In the genomic region with DNA sequence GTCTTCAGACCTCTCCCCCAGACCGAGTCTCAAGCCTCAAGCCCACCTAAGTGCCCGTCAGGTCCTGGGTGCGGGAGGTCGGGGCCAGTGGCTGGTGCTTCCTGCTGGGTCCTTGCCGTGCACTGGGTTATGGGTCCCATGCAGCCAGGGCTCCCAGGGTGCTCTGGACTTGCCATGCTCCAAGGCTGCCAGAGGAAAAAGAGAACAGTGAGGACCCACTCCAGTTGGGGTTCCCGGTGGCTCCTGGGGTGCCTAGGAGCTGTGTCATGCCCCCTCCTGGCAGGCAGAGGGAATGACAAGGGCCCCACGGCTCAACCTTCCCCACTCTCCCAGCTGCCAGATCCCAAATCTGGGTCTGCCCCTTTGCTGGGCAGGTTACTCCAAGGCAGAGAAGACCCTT, we compare ENCODE assay signal across 11 cellular contexts. TPM values are rescaled to one million over a fixed set of nuclear protein-coding genes. Genes with fewer than 3 reads are reported as not detected.
DNase-seq lines count a peak whose midpoint lies in the region; ATAC-seq and TF ChIP-seq lines count a peak whose summit lies in the region.
"Had no signal": no experiment of that assay in that cellular context is flagged by ENCODE, and none has a peak within 500 bp of the region (broad histone marks: within the 10 kb centered on the region; RNA-seq: fewer than 3 reads in every experiment).

No MANE protein-coding gene starts in this region.

- no peak overlapping the region for H3K27ac Mint-ChIP-seq in MCF 10A (ENCODE audit: low read depth, unreplicated experiment)

- H3K9me3 Mint-ChIP-seq in MCF 10A (ENCODE audit: unreplicated experiment) = peaks cover 8% of the 10 kb centered on the region

- no peaks in the 10 kb centered on the region for H3K4me1 Mint-ChIP-seq in MCF 10A (ENCODE audit: insufficient read depth, unreplicated experiment)

- H3K27ac ChIP-seq in breast epithelium (no peak overlapping the region), Panc1 (ENCODE audit: low read length) (no peak overlapping the region), thoracic aorta (no peak overlapping the region)

- peak; percentile 36 for TF ChIP-seq CTCF in MCF 10A (IDR thresholded peaks at IDR 0.05; ENCODE audit: unreplicated experiment)
- TF ChIP-seq CTCF in breast epithelium (IDR thresholded peaks at IDR 0.05) = no peak
- TF ChIP-seq CTCF in Panc1 (IDR thresholded peaks at IDR 0.05) = peak; percentile 65
- TF ChIP-seq CTCF in fibroblast of mammary gland (conservative IDR thresholded peaks at IDR 0.05; ENCODE audit: control insufficient read depth, insufficient read depth, low read depth, low read length) = peak; percentile 39
- TF ChIP-seq CTCF in thoracic aorta (IDR thresholded peaks at IDR 0.05) = peak; percentile 28
- no peak for TF ChIP-seq CTCF in lower leg skin (IDR thresholded peaks at IDR 0.05)

- no peak overlapping the region for H3K4me3 ChIP-seq in breast epithelium
- H3K4me3 ChIP-seq in Panc1 (ENCODE audit: low read depth in 2 of 2, low read length in 2 of 2) = no peak overlapping the region
- no peak overlapping the region for H3K4me3 ChIP-seq in fibroblast of mammary gland (ENCODE audit: control insufficient read depth, low read depth, low read length)
- no peak overlapping the region for H3K4me3 ChIP-seq in thoracic aorta
- H3K4me3 ChIP-seq in lower leg skin (ENCODE audit: low read depth, poor library complexity, severe bottlenecking) = no peak overlapping the region

- ATAC-seq in Panc1 (no peak), thoracic aorta (ENCODE audit: insufficient number of reproducible peaks, low FRiP score, low read depth) (no peak)
- ATAC-seq: right cardiac atrium had no signal

- 68 to 82% methylated on average over 3 to 6 of the region's 7 CpGs for WGBS in lower leg skin, 2 donors

- H3K36me3 ChIP-seq in breast epithelium (no peaks in the 10 kb centered on the region), Panc1 (ENCODE audit: control insufficient read depth, insufficient read depth, low read length) (no peaks in the 10 kb centered on the region), thoracic aorta (no peaks in the 10 kb centered on the region)

- POLR2A ChIA-PET in MCF 10A (lab: Yijun Ruan, JAX) = interaction anchor here (1.2 kb wide), 1 partner anchor 11 kb away, joined by 3 read pairs; no protein-coding TSS in a partner anchor
- POLR2A ChIA-PET in Panc1 (lab: Charles Lee) = no interaction called here

- no peak overlapping the region for H3K4me3 Mint-ChIP-seq in MCF 10A (ENCODE audit: unreplicated experiment)

- in situ Hi-C loops in Panc1 (cut with HindIII; ENCODE audit: low pct_unique_long_range_greater_than_20kb, low sequenced_read_pairs) = no loop called here

- H3K36me3 Mint-ChIP-seq in MCF 10A (ENCODE audit: insufficient read depth, unreplicated experiment) = no peaks in the 10 kb centered on the region

- no peaks in the 10 kb centered on the region for H3K27me3 Mint-ChIP-seq in MCF 10A (ENCODE audit: insufficient read depth, unreplicated experiment)

- CTCF ChIA-PET in MCF 10A (lab: Yijun Ruan, JAX) (interaction anchor here (0.6 to 8.1 kb wide), 12 partner anchors 10 to 655 kb away, joined by 3 to 98 read pairs (median 4); no protein-coding TSS in a partner anchor), Panc1 (lab: Charles Lee) (no interaction called here)

- intact Hi-C loops in MCF 10A (cut with micrococcal nuclease) = no loop called here
- intact Hi-C loops in breast epithelium (cut with DNase I; ENCODE audit: low total_unique reads) = no loop called here
- intact Hi-C loops in Panc1 (cut with micrococcal nuclease; ENCODE audit: unreplicated experiment) = no loop called here
- intact Hi-C loops in lower leg skin (cut with DNase I; ENCODE audit: low total_unique reads) = no loop called here

- no peak for DNase-seq in MCF 10A (ENCODE audit: unreplicated experiment)
- no peak for DNase-seq in breast epithelium (ENCODE audit: low spot score in 2 of 2)
- no peak for DNase-seq in Panc1 (ENCODE audit: low read depth, low spot score)
- no peak for DNase-seq in fibroblast of mammary gland (ENCODE audit: low read depth)
- DNase-seq in thoracic aorta (ENCODE audit: low spot score) = no peak
- no peak for DNase-seq in lower leg skin (ENCODE audit: low spot score in 2 of 2)
- no peak for DNase-seq in A172 (ENCODE audit: low spot score)
- no peak for DNase-seq in COLO829 (ENCODE audit: low spot score)
- DNase-seq: DMS53, NCI-H1436, right cardiac atrium had no signal

- H3K27me3 ChIP-seq in breast epithelium = no peaks in the 10 kb centered on the region
- H3K27me3 ChIP-seq in Panc1 (ENCODE audit: control insufficient read depth, insufficient read depth, low read length) = no peaks in the 10 kb centered on the region
- no peaks in the 10 kb centered on the region for H3K27me3 ChIP-seq in thoracic aorta (replicated peaks; ENCODE audit: insufficient read depth)

- BruUV-seq in MCF 10A (replicated peaks; lab: Mats Ljungman, UMichigan) = no TSS peak
- BruUV-seq in Panc1 (replicated peaks; lab: Mats Ljungman, UMichigan) = no TSS peak

- TF ChIP-seq POLR2A in breast epithelium (IDR thresholded peaks at IDR 0.05) (no peak), lower leg skin (IDR thresholded peaks at IDR 0.05) (no peak)

- H3K9me3 ChIP-seq in breast epithelium = peaks cover 0 to 13% of the 10 kb centered on the region in 2 donors
- H3K9me3 ChIP-seq in Panc1 (ENCODE audit: control insufficient read depth, insufficient read depth, low read depth, low read length) = no peaks in the 10 kb centered on the region
- H3K9me3 ChIP-seq in thoracic aorta = no peaks in the 10 kb centered on the region

- H3K4me1 ChIP-seq in breast epithelium (no peaks in the 10 kb centered on the region), Panc1 (ENCODE audit: control insufficient read depth, insufficient read depth, low read length) (no peaks in the 10 kb centered on the region), thoracic aorta (ENCODE audit: control insufficient read depth in 1 of 2, low read depth in 2 of 2) (no peaks in the 10 kb centered on the region)

RNA-seq across cellular contexts. Expression of a gene that starts 3.8 kb away (rescaled TPM):
- total RNA-seq in MCF 10A (2022) (not detected in 2 replicates), breast epithelium (1 to 10 TPM; 1.3 to 2.9 (median 2.7) TPM), Panc1 (2021; ENCODE audit: unreplicated experiment) (0.10 TPM), thoracic aorta (1 to 10 TPM; 3.3 to 4.6 TPM), lower leg skin (1 to 10 TPM in 2 of 4 donors, under 1 TPM in 2; 0.57 to 1.5 (median 1.0) TPM)
- not detected for polyA plus RNA-seq in Panc1 (2012; ENCODE audit: insufficient read length)
- not detected in 2 replicates for total RNA-seq in A172 (2014; rRNA removed; shearing (Covaris generic))

RNA-seq across cellular contexts. Expression of a gene that starts 16.1 kb away (rescaled TPM):
- total RNA-seq in MCF 10A (2022) (1.7 and 4.2 TPM in 2 replicates), breast epithelium (1 to 10 TPM; 2.6 to 4.9 (median 3.8) TPM), Panc1 (2021; ENCODE audit: unreplicated experiment) (not detected), thoracic aorta (10 to 100 TPM in 1 of 2 donors, 1 to 10 TPM in 1; 7.4 to 10.9 TPM), lower leg skin (10 to 100 TPM; 31.0 to 44.4 (median 35.4) TPM)
- polyA plus RNA-seq in Panc1 (2012; ENCODE audit: insufficient read length) = 0.13 TPM
- not detected in 2 replicates for total RNA-seq in A172 (2014; rRNA removed; shearing (Covaris generic))

Comparison
In these comparisons a context has a peak if more than half of its experiments do, and no peak if none do; other contexts are left out.
1. CTCF ChIP-seq: peak in MCF 10A (single experiment), Panc1 (single experiment), fibroblast of mammary gland (single experiment) and thoracic aorta (single experiment); none in breast epithelium (0 of 3) and lower leg skin (0 of 3).